Comparison of ENCODE assay signal across 8 cellular contexts in genomic region chr20:3115190-3116107, GRCh38. TPM values are rescaled to one million over a fixed set of nuclear protein-coding genes. Genes with fewer than 3 reads are reported as not detected.
DNase-seq lines count a peak whose midpoint lies in the region; ATAC-seq, FAIRE-seq and TF ChIP-seq lines count a peak whose summit lies in the region.

No MANE protein-coding gene starts in this region.

- peaks cover 3% of the 10 kb centered on the region; the same call in 1 of the 2 replicates for H4K20me1 ChIP-seq in K562 (replicated peaks; ENCODE audit: control insufficient read depth, insufficient read depth, low read length)

- no peaks in the 10 kb centered on the region for H3K4me1 ChIP-seq in Caco-2
- peaks cover 0 to 8% of the 10 kb centered on the region in 2 experiments; a peak in 4 of 5 replicates for H3K4me1 ChIP-seq in K562 (replicated peaks in 1 of 2; ENCODE audit: control insufficient read depth in 2 of 2, insufficient read depth in 2 of 2, low read length in 2 of 2)
- H3K4me1 ChIP-seq in stomach = peaks cover 4 to 41% (median 14%) of the 10 kb centered on the region in 4 donors

- TF ChIP-seq EP300 in K562 (IDR thresholded peaks at IDR 0.05; ENCODE audit: low read length) (no peak), stomach (IDR thresholded peaks at IDR 0.05) (no peak)

- TF ChIP-seq POLR2A in H54 (IDR thresholded peaks at IDR 0.05; ENCODE audit: low read depth, low read length) (no peak), K562 (conservative IDR thresholded peaks at IDR 0.05) (no peak), stomach (IDR thresholded peaks at IDR 0.05) (no peak)

- H3K4me1 Mint-ChIP-seq in Caco-2 (ENCODE audit: low read depth, unreplicated experiment) (no peaks in the 10 kb centered on the region), immature natural killer cell (no peaks in the 10 kb centered on the region)

- H3K36me3 Mint-ChIP-seq in Caco-2 (ENCODE audit: insufficient read depth, unreplicated experiment) (peaks cover 2% of the 10 kb centered on the region), immature natural killer cell (peaks cover 6 to 21% (median 19%) of the 10 kb centered on the region in 3 donors)

- H3K9me3 ChIP-seq in Caco-2 (no peaks in the 10 kb centered on the region), K562 (replicated peaks; ENCODE audit: control insufficient read depth, insufficient read depth, low read depth, low read length) (no peaks in the 10 kb centered on the region), stomach (no peaks in the 10 kb centered on the region)

- H3K36me3 ChIP-seq in Caco-2 (ENCODE audit: control insufficient read depth, insufficient read depth, low read length) = peaks cover 1% of the 10 kb centered on the region; the same call in 1 of the 2 replicates
- peaks cover 8% of the 10 kb centered on the region; the same call in 2 of the 3 replicates for H3K36me3 ChIP-seq in K562 (ENCODE audit: control insufficient read depth, insufficient read depth, low read length)
- H3K36me3 ChIP-seq in stomach = peaks cover 1 to 60% (median 49%) of the 10 kb centered on the region in 4 donors

- DNase-seq in Caco-2 (peak; percentile 55 to 62), H54 (ENCODE audit: insufficient read length, low spot score) (peak; percentile 87), NCI-H526 (lab: John Stamatoyannopoulos, UW) (peak; percentile 31 to 74), K562 (ENCODE audit: extremely low read depth in 1 of 4, low spot score in 3 of 4) (peak; percentile 51 to 78 (median 72)), immature natural killer cell (peak; percentile 26 to 31 (median 28)), stomach (no peak)
- DNase-seq in effector CD4-positive, alpha-beta T cell = no peak

- H3K79me2 ChIP-seq in K562 (ENCODE audit: control insufficient read depth, insufficient read depth, low read length) = no peaks in the 10 kb centered on the region

- H2AFZ ChIP-seq in K562 (ENCODE audit: low read depth, low read length) = no peak overlapping the region

- TF ChIP-seq CTCF in Caco-2 (IDR thresholded peaks at IDR 0.05; ENCODE audit: insufficient read depth in 1 of 2, low read depth in 1 of 2, low read length in 1 of 2, severe bottlenecking in 1 of 2, unreplicated experiment in 1 of 2) (peak; percentile 76 to 89), K562 (IDR thresholded peaks at IDR 0.05 in 2 of 3, conservative IDR thresholded peaks at IDR 0.05 in 1 of 3; ENCODE audit: insufficient read depth in 2 of 3, low read depth in 1 of 3, low read length in 3 of 3) (peak; percentile 70 to 79 (median 76)), stomach (IDR thresholded peaks at IDR 0.05) (peak in 5 of 7 experiments; percentile 64 to 82 (median 74))

- 42% methylated on average over 20 of the region's 30 CpGs for WGBS in K562 (ENCODE audit: insufficient coverage, low coverage, missing lambda C conversion rate)
- WGBS in stomach, 5 donors = 43 to 55% (median 52%) methylated on average over 28 to 30 of the region's 30 CpGs

- FAIRE-seq in H54 (lab: Jason Lieb, UNC) (no peak), K562 (lab: Jason Lieb, UNC) (peak; percentile 70)

- BruUV-seq in Caco-2 (replicated peaks; lab: Mats Ljungman, UMichigan) (no TSS peak), K562 (replicated peaks; lab: Mats Ljungman, UMichigan) (no TSS peak)

- intact Hi-C loops in Caco-2 (cut with micrococcal nuclease; ENCODE audit: unreplicated experiment) (loop anchor here (5.0 kb wide), 3 partner anchors 38 to 202 kb away; no protein-coding TSS in a partner anchor), K562 (cut with micrococcal nuclease) (loop anchor here (2.0 kb wide), 1 partner anchor 61 kb away; no protein-coding TSS in a partner anchor), stomach (cut with DNase I; ENCODE audit: low total_unique reads) (loop anchor here (10.0 kb wide), 1 partner anchor 61 kb away; no protein-coding TSS in a partner anchor)

- H3K4me3 Mint-ChIP-seq in Caco-2 (ENCODE audit: unreplicated experiment) (no peak overlapping the region), immature natural killer cell (no peak overlapping the region)

- CTCF ChIA-PET in Caco-2 (lab: Charles Lee) = interaction anchor here (0.7 kb wide), 2 partner anchors 215 to 335 kb away, joined by 3 read pairs; no protein-coding TSS in a partner anchor
- CTCF ChIA-PET in K562 (lab: Yijun Ruan, JAX; ENCODE audit: low intra/inter-chr PET ratio) = interaction anchor here (0.6 to 2.6 kb wide), 4 partner anchors 62 to 202 kb away, joined by 3 to 10 read pairs (median 3); no protein-coding TSS in a partner anchor

- H3K27ac Mint-ChIP-seq in Caco-2 (ENCODE audit: unreplicated experiment) (no peak overlapping the region), immature natural killer cell (peak overlapping the region in 1 of 6 donors; percentile 30)

- H3K4me3 ChIP-seq in Caco-2 (ENCODE audit: low read depth, low read length) = no peak overlapping the region
- H3K4me3 ChIP-seq in K562 = no peak overlapping the region
- H3K4me3 ChIP-seq in stomach = no peak overlapping the region

- H3K9ac ChIP-seq in K562 (ENCODE audit: insufficient read depth in 1 of 2, low read depth in 2 of 2, low read length in 2 of 2) = no peak overlapping the region

- H3K27ac ChIP-seq in K562 (ENCODE audit: extremely low read depth, low read depth, low read length) = no peak overlapping the region
- H3K27ac ChIP-seq in stomach = no peak overlapping the region

- H3K27me3 ChIP-seq in Caco-2 (replicated peaks; ENCODE audit: control insufficient read depth, insufficient read depth, low read length) (no peaks in the 10 kb centered on the region), K562 (ENCODE audit: control insufficient read depth in 2 of 2, insufficient read depth in 2 of 2, low read length in 2 of 2) (no peaks in the 10 kb centered on the region), stomach (no peaks in the 10 kb centered on the region)

- no peaks in the 10 kb centered on the region for H3K9me1 ChIP-seq in K562 (ENCODE audit: control insufficient read depth, insufficient read depth, low read length)

- ATAC-seq in K562 (peak; percentile 65), GM18909 (IDR thresholded peaks at IDR 0.05; ENCODE audit: poor library complexity, unreplicated experiment) (no peak)

- POLR2A ChIA-PET in Caco-2 (lab: Charles Lee) (no interaction called here), K562 (lab: Yijun Ruan, JAX) (interaction anchor here (0.7 kb wide), 1 partner anchor 20 kb away, joined by 3 read pairs; no protein-coding TSS in a partner anchor)

- TF ChIP-seq RAD21 in K562 (CRISPR knock-in tag; conservative IDR thresholded peaks at IDR 0.05 in 1 of 2, IDR thresholded peaks at IDR 0.05 in 1 of 2) = peak in 1 of 2 experiments; percentile 29; a peak in 2 of 4 replicates

- no peak overlapping the region for H3K4me2 ChIP-seq in K562 (ENCODE audit: insufficient read depth, low read length)

- no peaks in the 10 kb centered on the region for H3K9me3 Mint-ChIP-seq in Caco-2 (ENCODE audit: unreplicated experiment)
- no peaks in the 10 kb centered on the region for H3K9me3 Mint-ChIP-seq in immature natural killer cell

- in situ Hi-C loops in K562 (cut with MboI) = no loop called here

- no peaks in the 10 kb centered on the region for H3K27me3 Mint-ChIP-seq in Caco-2 (ENCODE audit: insufficient read depth, unreplicated experiment)
- peaks cover 0 to 2% (median 2%) of the 10 kb centered on the region in 3 donors for H3K27me3 Mint-ChIP-seq in immature natural killer cell (ENCODE audit: low read depth in 3 of 3)

RNA-seq across cellular contexts. Expression of gene AVP, which starts 30.9 kb away (rescaled TPM):
- not detected in 2 replicates for total RNA-seq in Caco-2 (2022)
- total RNA-seq in K562 (2011; cell fraction: chromatin; rRNA removed; ENCODE audit: low replicate concordance) = not detected in 2 replicates
- not detected in 2 replicates for total RNA-seq in K562 (2011; cell fraction: nucleolus; rRNA removed)
- not detected in 2 replicates for total RNA-seq in K562 (2011; cell fraction: nucleoplasm; rRNA removed)
- not detected in 2 replicates for total RNA-seq in K562 (2014; rRNA removed)
- not detected in 2 replicates for total RNA-seq in K562 (2014; rRNA removed; fragmentation: Illumina TruSeq; extraction: Trizol)
- total RNA-seq in K562 (2015; rRNA removed; fragmentation: Illumina TruSeq; extraction: Trizol) = not detected in 2 replicates
- not detected in 2 replicates for total RNA-seq in K562 (2021)
- not detected in 2 replicates for polyA plus RNA-seq in K562 (2011; rRNA removed)
- 0.49 TPM in 1 of 2 replicates, not detected in the other for polyA plus RNA-seq in K562 (2011; cell fraction: cytosol; rRNA removed)
- 0.22 TPM in 1 of 2 replicates, not detected in the other for polyA plus RNA-seq in K562 (2011; cell fraction: nucleus; rRNA removed)
- not detected in 2 replicates for polyA plus RNA-seq in K562 (2012)
- not detected in 2 replicates for polyA plus RNA-seq in K562 (2014; fragmentation: Illumina TruSeq; extraction: Trizol)
- polyA plus RNA-seq in K562 (2014; fragmentation: Nextera tagmentation; extraction: Ambion mirVana) = not detected
- not detected in 2 replicates for polyA plus RNA-seq in K562 (2014; rRNA removed)
- not detected in 2 replicates for polyA minus RNA-seq in K562 (2011; rRNA and poly(A)+ RNA removed)
- polyA minus RNA-seq in K562 (2011; cell fraction: cytosol; rRNA and poly(A)+ RNA removed) = not detected in 2 replicates
- polyA minus RNA-seq in K562 (2011; cell fraction: nucleus; rRNA and poly(A)+ RNA removed) = not detected in 2 replicates
- polyA plus RNA-seq in immature natural killer cell = not detected
- not detected for total RNA-seq in stomach
- polyA plus RNA-seq in stomach = not detected

RNA-seq across cellular contexts. Expression of gene OXT, which starts 44.0 kb away (rescaled TPM):
- 1.9 and 2.7 TPM in 2 replicates for total RNA-seq in Caco-2 (2022)
- not detected in 2 replicates for total RNA-seq in K562 (2011; cell fraction: chromatin; rRNA removed; ENCODE audit: low replicate concordance)
- not detected in 2 replicates for total RNA-seq in K562 (2011; cell fraction: nucleolus; rRNA removed)
- total RNA-seq in K562 (2011; cell fraction: nucleoplasm; rRNA removed) = not detected in 2 replicates
- not detected in 2 replicates for total RNA-seq in K562 (2014; rRNA removed)
- not detected in 2 replicates for total RNA-seq in K562 (2014; rRNA removed; fragmentation: Illumina TruSeq; extraction: Trizol)
- not detected in 2 replicates for total RNA-seq in K562 (2015; rRNA removed; fragmentation: Illumina TruSeq; extraction: Trizol)
- total RNA-seq in K562 (2021) = not detected in 2 replicates
- not detected in 2 replicates for polyA plus RNA-seq in K562 (2011; rRNA removed)
- not detected in 2 replicates for polyA plus RNA-seq in K562 (2011; cell fraction: cytosol; rRNA removed)
- not detected in 2 replicates for polyA plus RNA-seq in K562 (2011; cell fraction: nucleus; rRNA removed)
- polyA plus RNA-seq in K562 (2012) = not detected in 2 replicates
- not detected in 2 replicates for polyA plus RNA-seq in K562 (2014; fragmentation: Illumina TruSeq; extraction: Trizol)
- not detected for polyA plus RNA-seq in K562 (2014; fragmentation: Nextera tagmentation; extraction: Ambion mirVana)
- not detected in 2 replicates for polyA plus RNA-seq in K562 (2014; rRNA removed)
- polyA minus RNA-seq in K562 (2011; rRNA and poly(A)+ RNA removed) = not detected in 2 replicates
- not detected in 2 replicates for polyA minus RNA-seq in K562 (2011; cell fraction: cytosol; rRNA and poly(A)+ RNA removed)
- polyA minus RNA-seq in K562 (2011; cell fraction: nucleus; rRNA and poly(A)+ RNA removed) = not detected in 2 replicates
- polyA plus RNA-seq in immature natural killer cell = 1 to 10 TPM in 1 of 3 donors, not detected in 2; 1.1 TPM
- not detected for total RNA-seq in stomach
- polyA plus RNA-seq in stomach = under 1 TPM in 1 of 3 donors, not detected in 2; 0.45 TPM

RNA-seq across cellular contexts. Expression of gene FASTKD5, which starts 44.2 kb away (rescaled TPM):
- total RNA-seq in Caco-2 (2022) = 24.2 and 27.4 TPM in 2 replicates
- total RNA-seq in K562 (2011; cell fraction: chromatin; rRNA removed; ENCODE audit: low replicate concordance) = 21.4 and 33.7 TPM in 2 replicates
- total RNA-seq in K562 (2011; cell fraction: nucleolus; rRNA removed) = 15.5 and 15.7 TPM in 2 replicates
- total RNA-seq in K562 (2011; cell fraction: nucleoplasm; rRNA removed) = 13.7 and 18.6 TPM in 2 replicates
- 19.8 and 20.7 TPM in 2 replicates for total RNA-seq in K562 (2014; rRNA removed)
- 24.4 and 25.4 TPM in 2 replicates for total RNA-seq in K562 (2014; rRNA removed; fragmentation: Illumina TruSeq; extraction: Trizol)
- 24.3 and 25.2 TPM in 2 replicates for total RNA-seq in K562 (2015; rRNA removed; fragmentation: Illumina TruSeq; extraction: Trizol)
- total RNA-seq in K562 (2021) = 21.2 and 22.8 TPM in 2 replicates
- polyA plus RNA-seq in K562 (2011; rRNA removed) = 32.5 and 36.6 TPM in 2 replicates
- 13.6 and 25.6 TPM in 2 replicates for polyA plus RNA-seq in K562 (2011; cell fraction: cytosol; rRNA removed)
- 10.9 and 22.1 TPM in 2 replicates for polyA plus RNA-seq in K562 (2011; cell fraction: nucleus; rRNA removed)
- polyA plus RNA-seq in K562 (2012) = 12.1 and 15.1 TPM in 2 replicates
- polyA plus RNA-seq in K562 (2014; fragmentation: Illumina TruSeq; extraction: Trizol) = 23.4 and 25.9 TPM in 2 replicates
- polyA plus RNA-seq in K562 (2014; fragmentation: Nextera tagmentation; extraction: Ambion mirVana) = 10 to 100 TPM; 31.7 to 35.8 TPM
- polyA plus RNA-seq in K562 (2014; rRNA removed) = 23.6 and 24.3 TPM in 2 replicates
- 35.6 and 49.1 TPM in 2 replicates for polyA minus RNA-seq in K562 (2011; rRNA and poly(A)+ RNA removed)
- 13.5 and 13.9 TPM in 2 replicates for polyA minus RNA-seq in K562 (2011; cell fraction: cytosol; rRNA and poly(A)+ RNA removed)
- 5.7 and 16.3 TPM in 2 replicates for polyA minus RNA-seq in K562 (2011; cell fraction: nucleus; rRNA and poly(A)+ RNA removed)
- 10 to 100 TPM; 12.2 to 26.5 (median 20.5) TPM for polyA plus RNA-seq in immature natural killer cell
- 10 to 100 TPM in 4 of 5 donors, not detected in 1; 17.4 to 24.0 (median 19.6) TPM for total RNA-seq in stomach
- 1 to 10 TPM; 6.0 to 7.5 (median 7.3) TPM for polyA plus RNA-seq in stomach

RNA-seq across cellular contexts. Expression of gene UBOX5, which starts 44.2 kb away (rescaled TPM):
- total RNA-seq in Caco-2 (2022) (6.7 and 6.9 TPM in 2 replicates), K562 (2014; rRNA removed) (2.8 and 4.4 TPM in 2 replicates), K562 (2014; rRNA removed; fragmentation: Illumina TruSeq; extraction: Trizol) (1.3 and 1.8 TPM in 2 replicates), K562 (2015; rRNA removed; fragmentation: Illumina TruSeq; extraction: Trizol) (2.0 and 2.3 TPM in 2 replicates), K562 (2021) (5.0 and 5.4 TPM in 2 replicates), stomach (1 to 10 TPM in 4 of 5 donors, not detected in 1; 3.6 to 6.2 (median 4.7) TPM)
- 4.9 and 13.2 TPM in 2 replicates for total RNA-seq in K562 (2011; cell fraction: chromatin; rRNA removed; ENCODE audit: low replicate concordance)
- total RNA-seq in K562 (2011; cell fraction: nucleolus; rRNA removed) = 7.1 and 7.2 TPM in 2 replicates
- 7.6 and 7.8 TPM in 2 replicates for total RNA-seq in K562 (2011; cell fraction: nucleoplasm; rRNA removed)
- polyA plus RNA-seq in K562 (2011; rRNA removed) (2.2 and 6.4 TPM in 2 replicates), K562 (2014; fragmentation: Illumina TruSeq; extraction: Trizol) (3.9 and 4.1 TPM in 2 replicates), K562 (2014; fragmentation: Nextera tagmentation; extraction: Ambion mirVana) (under 1 TPM; 0.24 to 0.85 TPM), K562 (2014; rRNA removed) (2.1 and 2.2 TPM in 2 replicates), immature natural killer cell (1 to 10 TPM; 2.3 to 7.0 (median 4.9) TPM), stomach (1 to 10 TPM; 2.7 to 3.4 (median 3.0) TPM)
- polyA plus RNA-seq in K562 (2011; cell fraction: cytosol; rRNA removed) = 3.7 and 4.6 TPM in 2 replicates
- polyA plus RNA-seq in K562 (2011; cell fraction: nucleus; rRNA removed) = 3.1 and 4.1 TPM in 2 replicates
- polyA plus RNA-seq in K562 (2012) = 3.3 and 3.4 TPM in 2 replicates
- polyA minus RNA-seq in K562 (2011; rRNA and poly(A)+ RNA removed) = 3.2 and 4.3 TPM in 2 replicates
- polyA minus RNA-seq in K562 (2011; cell fraction: cytosol; rRNA and poly(A)+ RNA removed) = 3.3 and 6.9 TPM in 2 replicates
- 1.9 and 3.8 TPM in 2 replicates for polyA minus RNA-seq in K562 (2011; cell fraction: nucleus; rRNA and poly(A)+ RNA removed)

RNA-seq across cellular contexts. Expression of gene LZTS3, which starts 57.9 kb away (rescaled TPM):
- 4.3 and 4.5 TPM in 2 replicates for total RNA-seq in Caco-2 (2022)
- total RNA-seq in K562 (2011; cell fraction: chromatin; rRNA removed; ENCODE audit: low replicate concordance) = 3.8 and 12.3 TPM in 2 replicates
- 7.0 and 8.0 TPM in 2 replicates for total RNA-seq in K562 (2011; cell fraction: nucleolus; rRNA removed)
- total RNA-seq in K562 (2011; cell fraction: nucleoplasm; rRNA removed) = 5.1 and 5.7 TPM in 2 replicates
- 2.8 and 3.4 TPM in 2 replicates for total RNA-seq in K562 (2014; rRNA removed)
- total RNA-seq in K562 (2014; rRNA removed; fragmentation: Illumina TruSeq; extraction: Trizol) = 0.70 and 0.73 TPM in 2 replicates
- total RNA-seq in K562 (2015; rRNA removed; fragmentation: Illumina TruSeq; extraction: Trizol) = 1.1 and 1.2 TPM in 2 replicates
- 2.4 and 2.9 TPM in 2 replicates for total RNA-seq in K562 (2021)
- 2.4 and 4.0 TPM in 2 replicates for polyA plus RNA-seq in K562 (2011; rRNA removed)
- 4.6 and 7.3 TPM in 2 replicates for polyA plus RNA-seq in K562 (2011; cell fraction: cytosol; rRNA removed)
- polyA plus RNA-seq in K562 (2011; cell fraction: nucleus; rRNA removed) = 10.3 and 10.6 TPM in 2 replicates
- 1.4 and 1.7 TPM in 2 replicates for polyA plus RNA-seq in K562 (2012)
- 2.0 and 2.3 TPM in 2 replicates for polyA plus RNA-seq in K562 (2014; fragmentation: Illumina TruSeq; extraction: Trizol)
- under 1 TPM; 0.07 to 0.28 TPM for polyA plus RNA-seq in K562 (2014; fragmentation: Nextera tagmentation; extraction: Ambion mirVana)
- 2.6 and 2.8 TPM in 2 replicates for polyA plus RNA-seq in K562 (2014; rRNA removed)
- polyA minus RNA-seq in K562 (2011; rRNA and poly(A)+ RNA removed) = 1.2 and 2.1 TPM in 2 replicates
- 1.7 and 4.8 TPM in 2 replicates for polyA minus RNA-seq in K562 (2011; cell fraction: cytosol; rRNA and poly(A)+ RNA removed)
- 1.2 and 1.8 TPM in 2 replicates for polyA minus RNA-seq in K562 (2011; cell fraction: nucleus; rRNA and poly(A)+ RNA removed)
- not detected for polyA plus RNA-seq in immature natural killer cell
- total RNA-seq in stomach = 10 to 100 TPM in 4 of 5 donors, 1 to 10 TPM in 1; 5.3 to 36.6 (median 22.3) TPM
- 10 to 100 TPM in 2 of 3 donors, 1 to 10 TPM in 1; 8.6 to 16.6 (median 12.7) TPM for polyA plus RNA-seq in stomach

Comparison
In these comparisons a context has a peak if more than half of its experiments do, and no peak if none do; other contexts are left out.
1. DNase-seq: peak in Caco-2 (2 of 2), H54 (single experiment), NCI-H526 (2 of 2), K562 (4 of 4) and immature natural killer cell (3 of 3); none in stomach (single experiment) and effector CD4-positive, alpha-beta T cell (single experiment).
2. Peak in every context shown above with its lines, with median percentiles within 50 percentile points of each other: CTCF ChIP-seq.